ENCODE assay signal across 20 cellular contexts in the genomic region with DNA sequence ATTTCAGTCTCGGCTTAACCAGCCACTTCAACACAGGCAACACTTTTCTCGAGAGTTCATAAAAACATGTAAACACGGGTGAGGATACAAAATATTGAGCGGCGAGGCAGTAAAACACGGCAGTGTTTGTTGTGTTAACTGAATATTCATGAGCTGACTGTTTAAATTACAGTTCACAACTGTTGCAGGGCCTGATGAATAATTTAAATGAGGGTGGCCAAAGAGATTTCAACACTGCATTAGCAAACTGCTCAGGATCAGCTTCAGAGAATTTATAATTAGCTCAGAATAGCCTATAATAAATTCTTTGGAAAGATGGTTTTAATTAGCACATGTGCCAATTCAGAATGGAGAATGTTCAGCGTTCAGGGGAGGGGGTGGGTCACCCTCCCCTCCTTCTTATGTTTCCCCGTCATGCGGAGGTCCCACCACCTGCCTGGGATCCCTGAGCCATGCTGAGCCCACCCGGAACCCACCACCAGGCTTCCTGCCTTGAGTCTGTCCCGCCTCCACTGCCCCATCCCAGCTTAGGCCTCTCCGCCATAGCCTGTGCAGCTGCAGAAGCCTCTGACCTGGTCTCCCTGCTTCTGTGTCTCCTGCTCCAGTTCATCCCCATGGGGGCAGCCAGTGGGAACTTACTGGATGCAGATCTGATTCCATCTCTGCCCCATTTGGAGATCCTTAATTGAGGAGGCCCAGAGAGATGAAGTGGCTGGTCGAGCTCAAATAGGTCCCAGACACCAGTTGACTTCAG.
DNase-seq lines count a peak whose midpoint lies in the region; ATAC-seq and TF ChIP-seq lines count a peak whose summit lies in the region.
"Had no signal": no experiment of that assay in that cellular context is flagged by ENCODE, and none has a peak within 500 bp of the region (broad histone marks: within the 10 kb centered on the region; RNA-seq: fewer than 3 reads in every experiment).

No MANE protein-coding gene starts in this region.

- H3K27me3 Mint-ChIP-seq in natural killer cell treated with Interleukin-12 subunit alpha and Interleukin-12 subunit beta and Interleukin-15 and Interleukin-18, amount 100 ng/mL, for 72 hours: peaks cover 51 to 63% of the 10 kb centered on the region in 2 donors
- H3K27me3 Mint-ChIP-seq in natural killer cell (ENCODE audit: low read depth in 2 of 2): peaks cover 73 to 77% of the 10 kb centered on the region in 2 donors
- H3K27me3 Mint-ChIP-seq in activated T-helper 1 cell treated with anti-CD3 and anti-CD28 coated beads, Interleukin-12 subunit alpha, Interleukin-12 subunit beta, Interleukin-2, Interleukin-4 antibody, amounts not matched to agents 30 ng/mL and 10 ng/mL and 1 ng/mL, durations not matched to agents 14 hours and 24 hours and 36 hours (ENCODE audit: insufficient read depth): peaks cover 42% of the 10 kb centered on the region
- H3K27me3 Mint-ChIP-seq: activated CD4-positive, alpha-beta T cell treated with anti-CD3 and anti-CD28 coated beads for 36 hours; activated naive CD4-positive, alpha-beta T cell treated with anti-CD3 and anti-CD28 coated beads, Interleukin-2, amount 50 U/mL, for 24 hours had no signal

- H3K9me3 ChIP-seq in SK-N-SH (no peaks in the 10 kb centered on the region), esophagus squamous epithelium (no peaks in the 10 kb centered on the region)
- H3K9me3 ChIP-seq: body of pancreas, left lung, testis had no signal

- WGBS in SK-N-SH (ENCODE audit: low lambda C conversion rate): 79% methylated on average over 13 of the region's 13 CpGs
- 73 to 75% methylated on average over 11 to 13 of the region's 13 CpGs for WGBS in esophagus squamous epithelium, 2 donors

- H3K4me3 Mint-ChIP-seq in natural killer cell treated with Interleukin-12 subunit alpha and Interleukin-12 subunit beta and Interleukin-15 and Interleukin-18, amount 100 ng/mL, for 72 hours: peak overlapping the region; percentile 32
- no peak overlapping the region for H3K4me3 Mint-ChIP-seq in natural killer cell
- no peak overlapping the region for H3K4me3 Mint-ChIP-seq in activated T-helper 1 cell treated with anti-CD3 and anti-CD28 coated beads, Interleukin-12 subunit alpha, Interleukin-12 subunit beta, Interleukin-2, Interleukin-4 antibody, amounts not matched to agents 30 ng/mL and 10 ng/mL and 1 ng/mL, durations not matched to agents 14 hours and 24 hours and 36 hours
- H3K4me3 Mint-ChIP-seq: activated CD4-positive, alpha-beta T cell treated with anti-CD3 and anti-CD28 coated beads for 36 hours; activated naive CD4-positive, alpha-beta T cell treated with anti-CD3 and anti-CD28 coated beads, Interleukin-2, amount 50 U/mL, for 24 hours; dendritic cell treated with granulocyte-macrophage colony-stimulating factor and Interleukin-4, amounts not matched to agents 40 ng/mL and 50 ng/mL, for 4 days had no signal

- no peaks in the 10 kb centered on the region for H3K9me3 Mint-ChIP-seq in natural killer cell treated with Interleukin-12 subunit alpha and Interleukin-12 subunit beta and Interleukin-15 and Interleukin-18, amount 100 ng/mL, for 72 hours
- H3K9me3 Mint-ChIP-seq in natural killer cell: no peaks in the 10 kb centered on the region
- H3K9me3 Mint-ChIP-seq in activated T-helper 1 cell treated with anti-CD3 and anti-CD28 coated beads, Interleukin-12 subunit alpha, Interleukin-12 subunit beta, Interleukin-2, Interleukin-4 antibody, amounts not matched to agents 30 ng/mL and 10 ng/mL and 1 ng/mL, durations not matched to agents 14 hours and 24 hours and 36 hours: peaks cover 5% of the 10 kb centered on the region
- H3K9me3 Mint-ChIP-seq: activated naive CD4-positive, alpha-beta T cell treated with anti-CD3 and anti-CD28 coated beads, Interleukin-2, amount 50 U/mL, for 24 hours; dendritic cell treated with granulocyte-macrophage colony-stimulating factor and Interleukin-4, amounts not matched to agents 40 ng/mL and 50 ng/mL, for 4 days had no signal

- H3K4me1 Mint-ChIP-seq in natural killer cell treated with Interleukin-12 subunit alpha and Interleukin-12 subunit beta and Interleukin-15 and Interleukin-18, amount 100 ng/mL, for 72 hours (ENCODE audit: low read depth in 2 of 2): peaks cover 48 to 54% of the 10 kb centered on the region in 2 donors
- H3K4me1 Mint-ChIP-seq in natural killer cell: peaks cover 35 to 52% of the 10 kb centered on the region in 2 donors
- H3K4me1 Mint-ChIP-seq in activated T-helper 1 cell treated with anti-CD3 and anti-CD28 coated beads, Interleukin-12 subunit alpha, Interleukin-12 subunit beta, Interleukin-2, Interleukin-4 antibody, amounts not matched to agents 30 ng/mL and 10 ng/mL and 1 ng/mL, durations not matched to agents 14 hours and 24 hours and 36 hours (ENCODE audit: low read depth): peaks cover 48% of the 10 kb centered on the region

- TF ChIP-seq RAD21 in SK-N-SH (IDR thresholded peaks at IDR 0.05; ENCODE audit: low read length): no peak

- H3K27ac ChIP-seq in SK-N-SH (ENCODE audit: low read depth in 2 of 2, low read length in 1 of 2): peak overlapping the region in 1 of 2 experiments; percentile 53; a peak in 2 of 4 replicates
- no peak overlapping the region for H3K27ac ChIP-seq in esophagus squamous epithelium
- H3K27ac ChIP-seq: body of pancreas, left lung, testis had no signal

- no peaks in the 10 kb centered on the region for H3K79me2 ChIP-seq in SK-N-SH (ENCODE audit: insufficient read depth)

- TF ChIP-seq POLR2A in esophagus squamous epithelium (IDR thresholded peaks at IDR 0.05): no peak

- H3K4me1 ChIP-seq in SK-N-SH (ENCODE audit: control insufficient read depth in 1 of 2, insufficient read depth in 2 of 2, low read depth in 1 of 2, low read length in 1 of 2): peaks cover 0 to 50% of the 10 kb centered on the region in 2 experiments; a peak in 2 of 4 replicates
- peaks cover 0 to 5% (median 0%) of the 10 kb centered on the region in 3 donors for H3K4me1 ChIP-seq in esophagus squamous epithelium
- H3K4me1 ChIP-seq: body of pancreas, left lung, testis had no signal

- DNase-seq in natural killer cell treated with Interleukin-12 subunit alpha and Interleukin-12 subunit beta and Interleukin-15 and Interleukin-18, amount 100 ng/mL, for 72 hours (ENCODE audit: low spot score): no peak
- DNase-seq in natural killer cell: no peak
- DNase-seq in SK-N-SH: peak; percentile 38
- DNase-seq in left lobe of liver (ENCODE audit: low spot score): peak; percentile 36
- no peak for DNase-seq in activated T-helper 1 cell treated with anti-CD3 and anti-CD28 coated beads, Interleukin-12 subunit alpha, Interleukin-12 subunit beta, Interleukin-2, Interleukin-4 antibody, amounts not matched to agents 30 ng/mL and 10 ng/mL and 1 ng/mL, durations not matched to agents 14 hours and 24 hours and 36 hours (ENCODE audit: low spot score)
- DNase-seq in NCI-H2171 treated with DMSO at 0.1 percent for 48 hours (lab: John Stamatoyannopoulos, UW): no peak
- DNase-seq in activated CD4-positive, alpha-beta T cell treated with anti-CD3 and anti-CD28 coated beads, Interleukin-2, amount 50 U/mL, for 48 hours: no peak
- no peak for DNase-seq in esophagus squamous epithelium (lab: John Stamatoyannopoulos, UW)
- DNase-seq: activated CD4-positive, alpha-beta T cell treated with anti-CD3 and anti-CD28 coated beads for 36 hours; body of pancreas; erythroblast; glutamatergic neuron; left lung; NCI-H1048; NCI-H2029; NCI-H510A treated with DMSO at 0.1 percent for 48 hours; stimulated activated CD4-positive, alpha-beta T cell treated with anti-CD3 and anti-CD28 coated beads, Interleukin-12 subunit alpha, Interleukin-12 subunit beta, amount 100 ng/mL, for 4 hours; testis had no signal

- CTCF ChIA-PET in SK-N-SH (lab: Yijun Ruan, JAX): interaction anchor here (1.4 to 1.7 kb wide), 2 partner anchors 20 to 277 kb away, joined by 3 to 6 read pairs; no protein-coding TSS in a partner anchor

- peak overlapping the region; percentile 21 to 39 for H3K27ac Mint-ChIP-seq in natural killer cell treated with Interleukin-12 subunit alpha and Interleukin-12 subunit beta and Interleukin-15 and Interleukin-18, amount 100 ng/mL, for 72 hours
- no peak overlapping the region for H3K27ac Mint-ChIP-seq in natural killer cell
- H3K27ac Mint-ChIP-seq in activated T-helper 1 cell treated with anti-CD3 and anti-CD28 coated beads, Interleukin-12 subunit alpha, Interleukin-12 subunit beta, Interleukin-2, Interleukin-4 antibody, amounts not matched to agents 30 ng/mL and 10 ng/mL and 1 ng/mL, durations not matched to agents 14 hours and 24 hours and 36 hours: no peak overlapping the region
- H3K27ac Mint-ChIP-seq: activated CD4-positive, alpha-beta T cell treated with anti-CD3 and anti-CD28 coated beads for 36 hours; activated naive CD4-positive, alpha-beta T cell treated with anti-CD3 and anti-CD28 coated beads, Interleukin-2, amount 50 U/mL, for 24 hours; dendritic cell treated with granulocyte-macrophage colony-stimulating factor and Interleukin-4, amounts not matched to agents 40 ng/mL and 50 ng/mL, for 4 days had no signal

- TF ChIP-seq CTCF in natural killer cell (IDR thresholded peaks at IDR 0.05): no peak
- TF ChIP-seq CTCF in SK-N-SH (IDR thresholded peaks at IDR 0.05): no peak
- no peak for TF ChIP-seq CTCF in esophagus squamous epithelium (IDR thresholded peaks at IDR 0.05)

- H4K20me1 ChIP-seq in SK-N-SH (ENCODE audit: insufficient read depth): no peaks in the 10 kb centered on the region

- peak in 1 of 2 experiments; percentile 5; a peak in 1 of 4 replicates for TF ChIP-seq EP300 in SK-N-SH (IDR thresholded peaks at IDR 0.05; ENCODE audit: borderline replicate concordance in 1 of 2, low read depth in 1 of 2, low read length in 1 of 2)

- no peak for ATAC-seq in natural killer cell treated with Interleukin-12 subunit alpha and Interleukin-12 subunit beta and Interleukin-15 and Interleukin-18, amount 100 ng/mL, for 72 hours
- ATAC-seq in natural killer cell: no peak
- no peak for ATAC-seq in left lobe of liver
- ATAC-seq: activated CD4-positive, alpha-beta T cell treated with anti-CD3 and anti-CD28 coated beads for 36 hours; body of pancreas; left lung had no signal

- no peaks in the 10 kb centered on the region for H3K36me3 Mint-ChIP-seq in natural killer cell treated with Interleukin-12 subunit alpha and Interleukin-12 subunit beta and Interleukin-15 and Interleukin-18, amount 100 ng/mL, for 72 hours
- no peaks in the 10 kb centered on the region for H3K36me3 Mint-ChIP-seq in natural killer cell
- H3K36me3 Mint-ChIP-seq in activated T-helper 1 cell treated with anti-CD3 and anti-CD28 coated beads, Interleukin-12 subunit alpha, Interleukin-12 subunit beta, Interleukin-2, Interleukin-4 antibody, amounts not matched to agents 30 ng/mL and 10 ng/mL and 1 ng/mL, durations not matched to agents 14 hours and 24 hours and 36 hours (ENCODE audit: low read depth): peaks cover 11% of the 10 kb centered on the region
- H3K36me3 Mint-ChIP-seq: activated naive CD4-positive, alpha-beta T cell treated with anti-CD3 and anti-CD28 coated beads, Interleukin-2, amount 50 U/mL, for 24 hours had no signal

- no peaks in the 10 kb centered on the region for H3F3A ChIP-seq in SK-N-SH (replicated peaks; ENCODE audit: insufficient read depth)

- H3K4me3 ChIP-seq in SK-N-SH (ENCODE audit: low read depth in 2 of 2, low read length in 1 of 2) (no peak overlapping the region), esophagus squamous epithelium (no peak overlapping the region)
- H3K4me3 ChIP-seq: body of pancreas, left lung, testis had no signal

- POLR2A ChIA-PET in SK-N-SH (lab: Yijun Ruan, JAX): interaction anchor here (1.0 kb wide), 1 partner anchor 12 kb away, joined by 3 read pairs; no protein-coding TSS in a partner anchor

- H2AFZ ChIP-seq in SK-N-SH (ENCODE audit: low read depth): no peak overlapping the region

- no peaks in the 10 kb centered on the region for H3K9me2 ChIP-seq in SK-N-SH

- H3K36me3 ChIP-seq in SK-N-SH (replicated peaks in 1 of 2; ENCODE audit: control insufficient read depth in 1 of 2, insufficient read depth in 2 of 2, low read length in 1 of 2) (no peaks in the 10 kb centered on the region), esophagus squamous epithelium (no peaks in the 10 kb centered on the region)
- H3K36me3 ChIP-seq: left lung had no signal

- H3K27me3 ChIP-seq in SK-N-SH (ENCODE audit: insufficient read depth): no peaks in the 10 kb centered on the region
- H3K27me3 ChIP-seq in esophagus squamous epithelium: peaks cover 0 to 8% (median 0%) of the 10 kb centered on the region in 4 donors
- H3K27me3 ChIP-seq: body of pancreas, left lung, testis had no signal

- H3K9ac ChIP-seq in SK-N-SH: no peak overlapping the region

- intact Hi-C loops in natural killer cell (cut with micrococcal nuclease): loop anchor here (5.0 kb wide), 1 partner anchor 40 kb away; no protein-coding TSS in a partner anchor
- intact Hi-C loops in activated T-helper 1 cell treated with anti-CD3 and anti-CD28 coated beads, Interleukin-12 subunit alpha, Interleukin-12 subunit beta, Interleukin-2, Interleukin-4 antibody, amounts not matched to agents 30 ng/mL and 10 ng/mL and 1 ng/mL, durations not matched to agents 14 hours and 24 hours and 36 hours (cut with micrococcal nuclease): no loop called here
- intact Hi-C loops in esophagus squamous epithelium (cut with DNase I): no loop called here

- no peak overlapping the region for H3K4me2 ChIP-seq in SK-N-SH

Comparison
In these comparisons a context has a peak if more than half of its experiments do, and no peak if none do; other contexts are left out.
1. H3K27ac Mint-ChIP-seq: peak in natural killer cell treated with Interleukin-12 subunit alpha and Interleukin-12 subunit beta and Interleukin-15 and Interleukin-18, amount 100 ng/mL, for 72 hours (2 of 2); none in natural killer cell (0 of 2) and activated T-helper 1 cell treated with anti-CD3 and anti-CD28 coated beads, Interleukin-12 subunit alpha, Interleukin-12 subunit beta, Interleukin-2, Interleukin-4 antibody, amounts not matched to agents 30 ng/mL and 10 ng/mL and 1 ng/mL, durations not matched to agents 14 hours and 24 hours and 36 hours (single experiment).
2. DNase-seq: peak in SK-N-SH (single experiment) and left lobe of liver (single experiment); none in natural killer cell treated with Interleukin-12 subunit alpha and Interleukin-12 subunit beta and Interleukin-15 and Interleukin-18, amount 100 ng/mL, for 72 hours (single experiment), natural killer cell (single experiment), activated T-helper 1 cell treated with anti-CD3 and anti-CD28 coated beads, Interleukin-12 subunit alpha, Interleukin-12 subunit beta, Interleukin-2, Interleukin-4 antibody, amounts not matched to agents 30 ng/mL and 10 ng/mL and 1 ng/mL, durations not matched to agents 14 hours and 24 hours and 36 hours (single experiment), NCI-H2171 treated with DMSO at 0.1 percent for 48 hours (single experiment), activated CD4-positive, alpha-beta T cell treated with anti-CD3 and anti-CD28 coated beads, Interleukin-2, amount 50 U/mL, for 48 hours (0 of 2) and esophagus squamous epithelium (single experiment).